Comparison of ENCODE assay signal across 19 cellular contexts in genomic region chr1:235741294-235741693, GRCh38.
DNase-seq lines count a peak whose midpoint lies in the region; ATAC-seq and TF ChIP-seq lines count a peak whose summit lies in the region.
"Had no signal": no experiment of that assay in that cellular context is flagged by ENCODE, and none has a peak within 500 bp of the region (broad histone marks: within the 10 kb centered on the region; RNA-seq: fewer than 3 reads in every experiment).

No MANE protein-coding gene starts in this region.

- H3K27ac Mint-ChIP-seq in mesothelial cell of epicardium: peak overlapping the region; percentile 83
- no peak overlapping the region for H3K27ac Mint-ChIP-seq in activated T-helper 1 cell treated with anti-CD3 and anti-CD28 coated beads, Interleukin-12 subunit alpha, Interleukin-12 subunit beta, Interleukin-2, Interleukin-4 antibody, amounts not matched to agents 30 ng/mL and 10 ng/mL and 1 ng/mL, durations not matched to agents 14 hours and 24 hours and 36 hours
- H3K27ac Mint-ChIP-seq: activated naive CD4-positive, alpha-beta T cell treated with anti-CD3 and anti-CD28 coated beads, Interleukin-2, amount 10 ng/mL, durations not matched to agents 7 days and 5 days; naive thymus-derived CD4-positive, alpha-beta T cell; stimulated activated memory B cell treated with anti-CD40 and anti-IgM and Interleukin-4, amounts not matched to agents 10 μg/mL and 1 μg/mL and 100 μg/mL, for 72 hours had no signal

- peak; percentile 69 for DNase-seq in AG20443 (ENCODE audit: low spot score)
- peak; percentile 52 for DNase-seq in epithelial cell of esophagus (ENCODE audit: low read depth)
- no peak for DNase-seq in mesothelial cell of epicardium (ENCODE audit: low spot score in 2 of 2, unreplicated experiment in 2 of 2)
- DNase-seq in KBM-7: no peak
- no peak for DNase-seq in activated T-helper 1 cell treated with anti-CD3 and anti-CD28 coated beads, Interleukin-12 subunit alpha, Interleukin-12 subunit beta, Interleukin-2, Interleukin-4 antibody, amounts not matched to agents 30 ng/mL and 10 ng/mL and 1 ng/mL, durations not matched to agents 14 hours and 24 hours and 36 hours (ENCODE audit: low spot score)
- DNase-seq in GM19240 (ENCODE audit: insufficient read length, low spot score): no peak
- DNase-seq: activated CD8-positive, alpha-beta memory T cell treated with anti-CD3 and anti-CD28 coated beads for 24 hours; activated naive CD4-positive, alpha-beta T cell treated with anti-CD3 and anti-CD28 coated beads, Interleukin-2, amount 10 ng/mL, durations not matched to agents 7 days and 5 days; DMS79; GOT3; naive thymus-derived CD4-positive, alpha-beta T cell; NCI-H510A treated with DMSO at 0.1 percent for 48 hours; stimulated activated CD4-positive, alpha-beta T cell treated with anti-CD3 and anti-CD28 coated beads, Interleukin-4, amount 100 ng/mL, for 1 hour had no signal

- H3K27ac ChIP-seq in OCI-LY3 (ENCODE audit: low read length): no peak overlapping the region
- H3K27ac ChIP-seq: BLaER1, vagina had no signal

- H3K36me3 Mint-ChIP-seq in mesothelial cell of epicardium: peaks cover 7% of the 10 kb centered on the region
- H3K36me3 Mint-ChIP-seq in activated T-helper 1 cell treated with anti-CD3 and anti-CD28 coated beads, Interleukin-12 subunit alpha, Interleukin-12 subunit beta, Interleukin-2, Interleukin-4 antibody, amounts not matched to agents 30 ng/mL and 10 ng/mL and 1 ng/mL, durations not matched to agents 14 hours and 24 hours and 36 hours (ENCODE audit: low read depth): peaks cover 60% of the 10 kb centered on the region

- H3K4me3 ChIP-seq in OCI-LY3 (ENCODE audit: low read length): no peak overlapping the region
- no peak overlapping the region for H3K4me3 ChIP-seq in epithelial cell of esophagus (ENCODE audit: low read length)
- H3K4me3 ChIP-seq: BLaER1, vagina had no signal

- H3K4me2 ChIP-seq in OCI-LY3 (ENCODE audit: low read length): 0 out of 2 replicates have a peak overlapping the region, but pooled peaks have one; percentile 8
- H3K4me2 ChIP-seq: BLaER1 had no signal

- H3K4me1 Mint-ChIP-seq in mesothelial cell of epicardium: peaks cover 6% of the 10 kb centered on the region
- H3K4me1 Mint-ChIP-seq in activated T-helper 1 cell treated with anti-CD3 and anti-CD28 coated beads, Interleukin-12 subunit alpha, Interleukin-12 subunit beta, Interleukin-2, Interleukin-4 antibody, amounts not matched to agents 30 ng/mL and 10 ng/mL and 1 ng/mL, durations not matched to agents 14 hours and 24 hours and 36 hours (ENCODE audit: low read depth): peaks cover 10% of the 10 kb centered on the region
- H3K4me1 Mint-ChIP-seq: activated naive CD4-positive, alpha-beta T cell treated with anti-CD3 and anti-CD28 coated beads, Interleukin-2, amount 10 ng/mL, durations not matched to agents 7 days and 5 days; stimulated activated memory B cell treated with anti-CD40 and anti-IgM and Interleukin-4, amounts not matched to agents 10 μg/mL and 1 μg/mL and 100 μg/mL, for 72 hours had no signal

- in situ Hi-C loops in KBM-7 (cut with MboI; ENCODE audit: low pct_unique_long_range_greater_than_20kb, low sequenced_read_pairs): no loop called here

- H3K27me3 ChIP-seq in OCI-LY3 (ENCODE audit: low read depth, low read length): no peaks in the 10 kb centered on the region
- H3K27me3 ChIP-seq: BLaER1, vagina had no signal

- ATAC-seq in HG03469 (IDR thresholded peaks at IDR 0.05; ENCODE audit: unreplicated experiment): no peak
- ATAC-seq: esophagus mucosa; naive thymus-derived CD4-positive, alpha-beta T cell; stimulated activated memory B cell treated with anti-CD40 and anti-IgM and Interleukin-4, amounts not matched to agents 10 μg/mL and 1 μg/mL and 100 μg/mL, for 72 hours had no signal

- H4K20me1 ChIP-seq in OCI-LY3 (ENCODE audit: insufficient read depth, low read length): no peaks in the 10 kb centered on the region
- H4K20me1 ChIP-seq: BLaER1 had no signal

- H3K36me3 ChIP-seq in OCI-LY3 (replicated peaks; ENCODE audit: low read depth, low read length): no peaks in the 10 kb centered on the region

- H3K9ac ChIP-seq in OCI-LY3 (ENCODE audit: low read length): no peak overlapping the region
- H3K9ac ChIP-seq: BLaER1 had no signal

- H3K27me3 Mint-ChIP-seq in mesothelial cell of epicardium (ENCODE audit: low read depth): no peaks in the 10 kb centered on the region
- no peaks in the 10 kb centered on the region for H3K27me3 Mint-ChIP-seq in activated T-helper 1 cell treated with anti-CD3 and anti-CD28 coated beads, Interleukin-12 subunit alpha, Interleukin-12 subunit beta, Interleukin-2, Interleukin-4 antibody, amounts not matched to agents 30 ng/mL and 10 ng/mL and 1 ng/mL, durations not matched to agents 14 hours and 24 hours and 36 hours (ENCODE audit: insufficient read depth)
- H3K27me3 Mint-ChIP-seq: activated naive CD4-positive, alpha-beta T cell treated with anti-CD3 and anti-CD28 coated beads, Interleukin-2, amount 10 ng/mL, durations not matched to agents 7 days and 5 days; naive thymus-derived CD4-positive, alpha-beta T cell; stimulated activated memory B cell treated with anti-CD40 and anti-IgM and Interleukin-4, amounts not matched to agents 10 μg/mL and 1 μg/mL and 100 μg/mL, for 72 hours had no signal

- H3K9me3 ChIP-seq in OCI-LY3 (ENCODE audit: insufficient read depth, low read length): no peaks in the 10 kb centered on the region
- H3K9me3 ChIP-seq: BLaER1, vagina had no signal

- H3K9me3 Mint-ChIP-seq in mesothelial cell of epicardium: peaks cover 6% of the 10 kb centered on the region
- H3K9me3 Mint-ChIP-seq in activated T-helper 1 cell treated with anti-CD3 and anti-CD28 coated beads, Interleukin-12 subunit alpha, Interleukin-12 subunit beta, Interleukin-2, Interleukin-4 antibody, amounts not matched to agents 30 ng/mL and 10 ng/mL and 1 ng/mL, durations not matched to agents 14 hours and 24 hours and 36 hours: no peaks in the 10 kb centered on the region
- H3K9me3 Mint-ChIP-seq: activated naive CD4-positive, alpha-beta T cell treated with anti-CD3 and anti-CD28 coated beads, Interleukin-2, amount 10 ng/mL, durations not matched to agents 7 days and 5 days; naive thymus-derived CD4-positive, alpha-beta T cell; stimulated activated memory B cell treated with anti-CD40 and anti-IgM and Interleukin-4, amounts not matched to agents 10 μg/mL and 1 μg/mL and 100 μg/mL, for 72 hours had no signal

- H3K79me2 ChIP-seq in OCI-LY3 (ENCODE audit: low read length): no peaks in the 10 kb centered on the region

- H3K4me3 Mint-ChIP-seq in mesothelial cell of epicardium: no peak overlapping the region
- no peak overlapping the region for H3K4me3 Mint-ChIP-seq in activated T-helper 1 cell treated with anti-CD3 and anti-CD28 coated beads, Interleukin-12 subunit alpha, Interleukin-12 subunit beta, Interleukin-2, Interleukin-4 antibody, amounts not matched to agents 30 ng/mL and 10 ng/mL and 1 ng/mL, durations not matched to agents 14 hours and 24 hours and 36 hours
- H3K4me3 Mint-ChIP-seq: activated naive CD4-positive, alpha-beta T cell treated with anti-CD3 and anti-CD28 coated beads, Interleukin-2, amount 10 ng/mL, durations not matched to agents 7 days and 5 days; naive thymus-derived CD4-positive, alpha-beta T cell; stimulated activated memory B cell treated with anti-CD40 and anti-IgM and Interleukin-4, amounts not matched to agents 10 μg/mL and 1 μg/mL and 100 μg/mL, for 72 hours had no signal

- TF ChIP-seq CTCF in OCI-LY3 (IDR thresholded peaks at IDR 0.05; ENCODE audit: low read depth, low read length) (no peak), epithelial cell of esophagus (IDR thresholded peaks at IDR 0.05; ENCODE audit: insufficient read depth, low read depth, low read length, missing control alignments) (no peak), mesothelial cell of epicardium (IDR thresholded peaks at IDR 0.05; ENCODE audit: unreplicated experiment) (no peak)

- H3K4me1 ChIP-seq in OCI-LY3 (ENCODE audit: low read length): peaks cover 17% of the 10 kb centered on the region
- H3K4me1 ChIP-seq: BLaER1, vagina had no signal

- H2AFZ ChIP-seq in OCI-LY3 (ENCODE audit: low read depth, low read length): no peak overlapping the region

- intact Hi-C loops in activated T-helper 1 cell treated with anti-CD3 and anti-CD28 coated beads, Interleukin-12 subunit alpha, Interleukin-12 subunit beta, Interleukin-2, Interleukin-4 antibody, amounts not matched to agents 30 ng/mL and 10 ng/mL and 1 ng/mL, durations not matched to agents 14 hours and 24 hours and 36 hours (cut with micrococcal nuclease): no loop called here

Comparison
In these comparisons a context has a peak if more than half of its experiments do, and no peak if none do; other contexts are left out.
1. DNase-seq: peak in AG20443 (single experiment) and epithelial cell of esophagus (single experiment); none in mesothelial cell of epicardium (0 of 2), KBM-7 (single experiment), activated T-helper 1 cell treated with anti-CD3 and anti-CD28 coated beads, Interleukin-12 subunit alpha, Interleukin-12 subunit beta, Interleukin-2, Interleukin-4 antibody, amounts not matched to agents 30 ng/mL and 10 ng/mL and 1 ng/mL, durations not matched to agents 14 hours and 24 hours and 36 hours (single experiment) and GM19240 (single experiment).